8 cellular contexts compared by ENCODE assay signal in the genomic region with DNA sequence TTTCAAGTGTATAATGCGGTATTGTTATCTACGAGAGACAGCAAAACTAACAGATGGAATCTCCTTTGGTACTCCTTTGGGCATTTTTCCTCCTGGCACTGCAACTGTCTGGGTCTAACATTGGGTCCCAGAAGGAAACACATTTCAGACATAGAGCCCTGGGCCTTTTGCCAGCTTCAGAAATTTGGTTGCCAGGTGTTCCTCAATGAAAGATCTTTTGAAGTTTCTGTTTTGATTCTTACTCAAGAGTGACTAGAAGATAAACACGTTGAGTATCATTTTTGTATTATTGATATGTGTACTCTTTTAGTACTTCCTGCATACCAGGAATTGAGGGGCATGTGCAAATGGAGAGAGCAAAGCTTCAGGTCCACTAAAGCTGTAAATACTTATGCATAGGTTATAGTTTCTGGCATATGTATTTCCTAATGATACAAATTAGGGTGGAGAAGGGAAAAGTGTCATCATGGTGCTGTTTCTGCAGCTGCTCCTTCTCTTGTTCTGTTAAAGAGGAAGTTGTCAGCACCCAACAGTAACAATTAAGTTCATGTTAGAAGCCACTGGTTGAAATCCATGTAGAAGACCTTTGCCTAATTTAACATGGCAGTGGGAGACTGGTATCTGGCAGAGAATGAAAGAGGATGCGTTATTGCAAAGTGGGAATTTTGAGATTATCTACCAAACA. TPM values are rescaled to one million over a fixed set of nuclear protein-coding genes. Genes with fewer than 3 reads are reported as not detected.
DNase-seq lines count a peak whose midpoint lies in the region; ATAC-seq, FAIRE-seq and TF ChIP-seq lines count a peak whose summit lies in the region.

No MANE protein-coding gene starts in this region.

- CTCF ChIA-PET in activated CD4-positive, alpha-beta memory T cell treated with anti-CD3 and anti-CD28 coated beads for 36 hours (lab: Charles Lee), result interaction anchor here (1.4 kb wide), 1 partner anchor 9 kb away, joined by 5 read pairs; no protein-coding TSS in a partner anchor

- no peaks in the 10 kb centered on the region for H3K27me3 Mint-ChIP-seq in IgD-negative memory B cell
- no peaks in the 10 kb centered on the region for H3K27me3 Mint-ChIP-seq in activated CD4-positive, alpha-beta memory T cell treated with anti-CD3 and anti-CD28 coated beads for 36 hours
- no peaks in the 10 kb centered on the region for H3K27me3 Mint-ChIP-seq in activated naive CD8-positive, alpha-beta T cell treated with anti-CD3 and anti-CD28 coated beads, Interleukin-2, amount 50 U/mL, for 24 hours

- peak overlapping the region in 2 of 3 donors; percentile 1 to 80 for H3K27ac Mint-ChIP-seq in IgD-negative memory B cell
- no peak overlapping the region for H3K27ac Mint-ChIP-seq in activated CD4-positive, alpha-beta memory T cell treated with anti-CD3 and anti-CD28 coated beads for 36 hours
- no peak overlapping the region for H3K27ac Mint-ChIP-seq in activated naive CD8-positive, alpha-beta T cell treated with anti-CD3 and anti-CD28 coated beads, Interleukin-2, amount 50 U/mL, for 24 hours

- peak overlapping the region in 2 of 4 donors; percentile 20 to 79 for H3K4me3 Mint-ChIP-seq in IgD-negative memory B cell
- H3K4me3 Mint-ChIP-seq in activated CD4-positive, alpha-beta memory T cell treated with anti-CD3 and anti-CD28 coated beads for 36 hours, result no peak overlapping the region
- H3K4me3 Mint-ChIP-seq in activated naive CD8-positive, alpha-beta T cell treated with anti-CD3 and anti-CD28 coated beads, Interleukin-2, amount 50 U/mL, for 24 hours, result no peak overlapping the region

- peak; percentile 67 for FAIRE-seq in GM12892 (lab: Jason Lieb, UNC)

- POLR2A ChIA-PET in activated CD4-positive, alpha-beta memory T cell treated with anti-CD3 and anti-CD28 coated beads for 36 hours (lab: Charles Lee), result interaction anchor here (0.5 kb wide), 1 partner anchor 143 kb away, joined by 4 read pairs; no protein-coding TSS in a partner anchor

- no peak for TF ChIP-seq POLR2A in GM12892 (IDR thresholded peaks at IDR 0.05; ENCODE audit: low read depth, low read length)

- peak; percentile 87 for ATAC-seq in GM21528 (IDR thresholded peaks at IDR 0.05; ENCODE audit: low FRiP score, unreplicated experiment)
- ATAC-seq in activated naive CD8-positive, alpha-beta T cell treated with anti-CD3 and anti-CD28 coated beads, Interleukin-2, amount 50 U/mL, for 24 hours, result no peak

- no peaks in the 10 kb centered on the region for H3K9me3 Mint-ChIP-seq in IgD-negative memory B cell
- H3K9me3 Mint-ChIP-seq in activated CD4-positive, alpha-beta memory T cell treated with anti-CD3 and anti-CD28 coated beads for 36 hours, result no peaks in the 10 kb centered on the region
- no peaks in the 10 kb centered on the region for H3K9me3 Mint-ChIP-seq in activated naive CD8-positive, alpha-beta T cell treated with anti-CD3 and anti-CD28 coated beads, Interleukin-2, amount 50 U/mL, for 24 hours

- DNase-seq in GM12892 (ENCODE audit: insufficient read length) (no peak), cardiac septum (ENCODE audit: low spot score) (no peak), posterior vena cava (ENCODE audit: low spot score) (no peak), NCI-H526 treated with DMSO at 0.1 percent for 48 hours (lab: John Stamatoyannopoulos, UW) (no peak)
- peak; percentile 36 for DNase-seq in activated CD4-positive, alpha-beta memory T cell treated with anti-CD3 and anti-CD28 coated beads for 36 hours
- no peak for DNase-seq in activated naive CD8-positive, alpha-beta T cell treated with anti-CD3 and anti-CD28 coated beads, Interleukin-2, amount 50 U/mL, for 24 hours

- H3K36me3 Mint-ChIP-seq in IgD-negative memory B cell, result no peaks in the 10 kb centered on the region
- H3K36me3 Mint-ChIP-seq in activated CD4-positive, alpha-beta memory T cell treated with anti-CD3 and anti-CD28 coated beads for 36 hours, result no peaks in the 10 kb centered on the region
- H3K36me3 Mint-ChIP-seq in activated naive CD8-positive, alpha-beta T cell treated with anti-CD3 and anti-CD28 coated beads, Interleukin-2, amount 50 U/mL, for 24 hours (ENCODE audit: low read depth), result no peaks in the 10 kb centered on the region

- peaks cover 14 to 18% (median 14%) of the 10 kb centered on the region in 3 donors for H3K4me1 Mint-ChIP-seq in IgD-negative memory B cell
- H3K4me1 Mint-ChIP-seq in activated CD4-positive, alpha-beta memory T cell treated with anti-CD3 and anti-CD28 coated beads for 36 hours (ENCODE audit: low read depth), result peaks cover 8% of the 10 kb centered on the region
- H3K4me1 Mint-ChIP-seq in activated naive CD8-positive, alpha-beta T cell treated with anti-CD3 and anti-CD28 coated beads, Interleukin-2, amount 50 U/mL, for 24 hours, result peaks cover 6% of the 10 kb centered on the region

- intact Hi-C loops in activated CD4-positive, alpha-beta memory T cell treated with anti-CD3 and anti-CD28 coated beads for 36 hours (cut with micrococcal nuclease), result loop anchor here (5.0 kb wide), 1 partner anchor 143 kb away; no protein-coding TSS in a partner anchor
- intact Hi-C loops in cardiac septum (cut with DNase I) (no loop called here), posterior vena cava (cut with DNase I) (no loop called here)

RNA-seq across cellular contexts. Expression of gene SLC38A6, which starts 53.5 kb away (rescaled TPM):
- polyA plus RNA-seq in GM12892 (2012; ENCODE audit: missing spikeins), result 6.8 TPM
- 3.5 TPM for polyA plus RNA-seq in IgD-negative memory B cell
- 1 to 10 TPM; 5.4 to 5.6 TPM for total RNA-seq in activated CD4-positive, alpha-beta memory T cell treated with anti-CD3 and anti-CD28 coated beads for 36 hours
- total RNA-seq in cardiac septum (4.1 TPM), posterior vena cava (10 to 100 TPM; 15.8 to 20.9 TPM)

RNA-seq across cellular contexts. Expression of gene TRMT5, which starts 53.7 kb away (rescaled TPM):
- 14.1 TPM for polyA plus RNA-seq in GM12892 (2012; ENCODE audit: missing spikeins)
- polyA plus RNA-seq in IgD-negative memory B cell, result 8.4 TPM
- 10 to 100 TPM; 18.2 to 18.3 TPM for total RNA-seq in activated CD4-positive, alpha-beta memory T cell treated with anti-CD3 and anti-CD28 coated beads for 36 hours
- total RNA-seq in cardiac septum (6.5 TPM), posterior vena cava (10 to 100 TPM; 13.0 to 13.4 TPM)

Comparison
In these comparisons a context has a peak if more than half of its experiments do, and no peak if none do; other contexts are left out.
1. H3K27ac Mint-ChIP-seq: peak in IgD-negative memory B cell (2 of 3); none in activated CD4-positive, alpha-beta memory T cell treated with anti-CD3 and anti-CD28 coated beads for 36 hours (single experiment) and activated naive CD8-positive, alpha-beta T cell treated with anti-CD3 and anti-CD28 coated beads, Interleukin-2, amount 50 U/mL, for 24 hours (single experiment).